8 cellular contexts compared by ENCODE assay signal in the genomic region with DNA sequence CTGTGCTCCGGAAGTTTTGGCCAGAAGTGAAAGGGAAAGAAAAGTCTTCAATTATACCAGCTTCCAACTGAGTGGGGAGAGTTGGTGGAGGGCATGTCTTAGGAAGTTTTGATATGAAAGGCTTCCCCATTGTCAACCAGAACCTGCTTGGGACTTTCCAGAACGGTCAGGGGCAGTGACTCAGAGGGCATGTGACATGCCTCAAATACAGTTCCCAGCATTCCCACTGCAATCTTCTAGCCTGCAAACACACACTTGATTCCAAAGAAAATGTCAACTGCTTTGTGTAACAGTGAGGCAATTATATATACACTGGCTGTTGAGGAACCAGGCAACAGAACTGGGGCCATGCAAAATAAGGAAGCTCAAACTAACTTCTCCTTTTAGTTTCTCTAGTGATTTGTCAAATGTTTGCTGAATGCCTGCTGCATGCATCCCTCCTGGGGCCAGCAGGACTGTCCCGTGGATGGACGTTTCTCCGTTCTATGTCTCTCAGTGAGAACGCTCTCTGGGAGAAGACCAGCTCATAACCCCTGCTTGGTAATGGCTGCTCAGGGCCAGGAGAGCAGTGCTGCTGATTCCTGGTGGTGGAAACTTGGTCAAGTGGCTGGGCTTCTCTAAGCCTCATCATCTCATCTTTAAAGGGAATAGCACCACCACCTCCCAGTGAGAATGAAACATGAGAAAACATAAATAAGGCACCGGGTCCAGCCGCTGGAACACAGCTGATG. TPM values are rescaled to one million over a fixed set of nuclear protein-coding genes. Genes with fewer than 3 reads are reported as not detected.
DNase-seq lines count a peak whose midpoint lies in the region; ATAC-seq and TF ChIP-seq lines count a peak whose summit lies in the region.

No MANE protein-coding gene starts in this region.

- ATAC-seq in HG02759 (IDR thresholded peaks at IDR 0.05; ENCODE audit: unreplicated experiment) (peak; percentile 56), esophagus mucosa (peak; percentile 72), HG03139 (IDR thresholded peaks at IDR 0.05; ENCODE audit: unreplicated experiment) (no peak), HG03280 (IDR thresholded peaks at IDR 0.05; ENCODE audit: unreplicated experiment) (no peak), HG02970 (IDR thresholded peaks at IDR 0.05; ENCODE audit: low FRiP score, unreplicated experiment) (no peak)
- ATAC-seq in natural killer cell treated with Interleukin-12 subunit alpha and Interleukin-12 subunit beta and Interleukin-15 and Interleukin-18, amount 100 ng/mL, for 72 hours, result peak; percentile 46 to 81

- H3F3A ChIP-seq in SK-N-SH (replicated peaks; ENCODE audit: insufficient read depth), result peaks cover 3% of the 10 kb centered on the region

- 72% methylated on average over 8 of the region's 8 CpGs for WGBS in SK-N-SH (ENCODE audit: low lambda C conversion rate)

- no peaks in the 10 kb centered on the region for H3K9me3 ChIP-seq in SK-N-SH

- H2AFZ ChIP-seq in SK-N-SH (ENCODE audit: low read depth), result no peak overlapping the region

- peak overlapping the region; percentile 51 to 81 for H3K27ac Mint-ChIP-seq in natural killer cell treated with Interleukin-12 subunit alpha and Interleukin-12 subunit beta and Interleukin-15 and Interleukin-18, amount 100 ng/mL, for 72 hours

- peak; percentile 47 for DNase-seq in GM04503 (ENCODE audit: low read depth)
- DNase-seq in SK-N-SH, result peak; percentile 14
- no peak for DNase-seq in natural killer cell treated with Interleukin-12 subunit alpha and Interleukin-12 subunit beta and Interleukin-15 and Interleukin-18, amount 100 ng/mL, for 72 hours (ENCODE audit: low spot score)

- no peak for TF ChIP-seq RAD21 in SK-N-SH (IDR thresholded peaks at IDR 0.05; ENCODE audit: low read length)

- POLR2A ChIA-PET in SK-N-SH (lab: Yijun Ruan, JAX), result no interaction called here

- H3K4me1 ChIP-seq in SK-N-SH (ENCODE audit: control insufficient read depth in 1 of 2, insufficient read depth in 2 of 2, low read depth in 1 of 2, low read length in 1 of 2), result peaks cover 0 to 5% of the 10 kb centered on the region in 2 experiments; a peak in 2 of 4 replicates

- H3K79me2 ChIP-seq in SK-N-SH (ENCODE audit: insufficient read depth), result no peaks in the 10 kb centered on the region

- CTCF ChIA-PET in SK-N-SH (lab: Yijun Ruan, JAX), result interaction anchor here (0.8 kb wide), 1 partner anchor 36 kb away, joined by 3 read pairs; no protein-coding TSS in a partner anchor

- no peaks in the 10 kb centered on the region for H4K20me1 ChIP-seq in SK-N-SH (ENCODE audit: insufficient read depth)

- peaks cover 14% of the 10 kb centered on the region for H3K36me3 Mint-ChIP-seq in natural killer cell treated with Interleukin-12 subunit alpha and Interleukin-12 subunit beta and Interleukin-15 and Interleukin-18, amount 100 ng/mL, for 72 hours

- no peak overlapping the region for H3K4me2 ChIP-seq in SK-N-SH

- no peaks in the 10 kb centered on the region for H3K9me3 Mint-ChIP-seq in natural killer cell treated with Interleukin-12 subunit alpha and Interleukin-12 subunit beta and Interleukin-15 and Interleukin-18, amount 100 ng/mL, for 72 hours

- H3K4me3 Mint-ChIP-seq in natural killer cell treated with Interleukin-12 subunit alpha and Interleukin-12 subunit beta and Interleukin-15 and Interleukin-18, amount 100 ng/mL, for 72 hours, result peak overlapping the region; percentile 17

- no peaks in the 10 kb centered on the region for H3K27me3 Mint-ChIP-seq in natural killer cell treated with Interleukin-12 subunit alpha and Interleukin-12 subunit beta and Interleukin-15 and Interleukin-18, amount 100 ng/mL, for 72 hours

- TF ChIP-seq CTCF in SK-N-SH (IDR thresholded peaks at IDR 0.05), result no peak

- H3K27ac ChIP-seq in SK-N-SH (ENCODE audit: low read depth in 2 of 2, low read length in 1 of 2), result peak overlapping the region in 1 of 2 experiments; percentile 75; a peak in 2 of 4 replicates

- TF ChIP-seq EP300 in SK-N-SH (IDR thresholded peaks at IDR 0.05; ENCODE audit: borderline replicate concordance in 1 of 2, low read depth in 1 of 2, low read length in 1 of 2), result no peak

- H3K27me3 ChIP-seq in SK-N-SH (ENCODE audit: insufficient read depth), result no peaks in the 10 kb centered on the region

- H3K4me1 Mint-ChIP-seq in natural killer cell treated with Interleukin-12 subunit alpha and Interleukin-12 subunit beta and Interleukin-15 and Interleukin-18, amount 100 ng/mL, for 72 hours (ENCODE audit: low read depth in 2 of 2), result peaks cover 10 to 22% of the 10 kb centered on the region in 2 donors

- no peak overlapping the region for H3K9ac ChIP-seq in SK-N-SH

- no peaks in the 10 kb centered on the region for H3K9me2 ChIP-seq in SK-N-SH

- no peak overlapping the region for H3K4me3 ChIP-seq in SK-N-SH (ENCODE audit: low read depth in 2 of 2, low read length in 1 of 2)

- peaks cover 18 to 28% of the 10 kb centered on the region in 2 experiments for H3K36me3 ChIP-seq in SK-N-SH (replicated peaks in 1 of 2; ENCODE audit: control insufficient read depth in 1 of 2, insufficient read depth in 2 of 2, low read length in 1 of 2)

TF ChIP-seq in SK-N-SH, 30 proteins besides CTCF, POLR2A, EP300 and RAD21:
- TF ChIP-seq TAF1 (IDR thresholded peaks at IDR 0.05; ENCODE audit: borderline replicate concordance, low read depth, low read length) (no peak), FOSL2 (IDR thresholded peaks at IDR 0.05; ENCODE audit: borderline replicate concordance, low read depth) (peak; percentile 53; the same call in 1 of the 2 replicates), MAX (IDR thresholded peaks at IDR 0.05; ENCODE audit: low read depth) (peak; percentile 82), RCOR1 (IDR thresholded peaks at IDR 0.05; ENCODE audit: low read length) (no peak), USF1 (IDR thresholded peaks at IDR 0.05; ENCODE audit: borderline replicate concordance, low read depth) (peak; percentile 60; the same call in 1 of the 2 replicates)

RNA-seq across cellular contexts. Expression of gene SLC25A47, which starts 18.3 kb away (rescaled TPM):
- not detected in 2 replicates for polyA plus RNA-seq in SK-N-SH (2012; rRNA removed)
- polyA plus RNA-seq in SK-N-SH (2012; cell fraction: cytosol; rRNA removed), result not detected in 2 replicates
- polyA plus RNA-seq in SK-N-SH (2012; cell fraction: nucleus; rRNA removed), result 0.06 TPM in 1 of 2 replicates, not detected in the other
- not detected for total RNA-seq in esophagus mucosa
- total RNA-seq in natural killer cell treated with Interleukin-12 subunit alpha and Interleukin-12 subunit beta and Interleukin-15 and Interleukin-18, amount 100 ng/mL, for 72 hours, result not detected

RNA-seq across cellular contexts. Expression of gene WDR25, which starts 34.8 kb away (rescaled TPM):
- 26.8 and 33.3 TPM in 2 replicates for polyA plus RNA-seq in SK-N-SH (2012; rRNA removed)
- polyA plus RNA-seq in SK-N-SH (2012; cell fraction: cytosol; rRNA removed), result 21.4 and 23.2 TPM in 2 replicates
- 19.3 and 21.2 TPM in 2 replicates for polyA plus RNA-seq in SK-N-SH (2012; cell fraction: nucleus; rRNA removed)
- 5.3 TPM for total RNA-seq in esophagus mucosa
- total RNA-seq in natural killer cell treated with Interleukin-12 subunit alpha and Interleukin-12 subunit beta and Interleukin-15 and Interleukin-18, amount 100 ng/mL, for 72 hours, result 1 to 10 TPM; 6.4 to 7.0 TPM

RNA-seq across cellular contexts. Expression of gene SLC25A29, which starts 35.2 kb away (rescaled TPM):
- 66.9 and 84.6 TPM in 2 replicates for polyA plus RNA-seq in SK-N-SH (2012; rRNA removed)
- 13.9 and 26.7 TPM in 2 replicates for polyA plus RNA-seq in SK-N-SH (2012; cell fraction: cytosol; rRNA removed)
- polyA plus RNA-seq in SK-N-SH (2012; cell fraction: nucleus; rRNA removed), result 442 and 628 TPM in 2 replicates
- total RNA-seq in esophagus mucosa, result 15.5 TPM
- 10 to 100 TPM; 29.2 to 37.9 TPM for total RNA-seq in natural killer cell treated with Interleukin-12 subunit alpha and Interleukin-12 subunit beta and Interleukin-15 and Interleukin-18, amount 100 ng/mL, for 72 hours

Comparison
In these comparisons a context has a peak if more than half of its experiments do, and no peak if none do; other contexts are left out.
1. ATAC-seq: peak in HG02759 (single experiment), esophagus mucosa (single experiment) and natural killer cell treated with Interleukin-12 subunit alpha and Interleukin-12 subunit beta and Interleukin-15 and Interleukin-18, amount 100 ng/mL, for 72 hours (2 of 2); none in HG03139 (single experiment), HG03280 (single experiment) and HG02970 (single experiment).